In genomic region chr3:118948146-118948545, GRCh38 we compare ENCODE assay signal across 26 cellular contexts.
"Had no signal": no experiment of that assay in that cellular context is flagged by ENCODE, and none has a peak within 500 bp of the region (broad histone marks: within the 10 kb centered on the region; RNA-seq: fewer than 3 reads in every experiment).

No MANE protein-coding gene starts in this region.

- H3K27me3 ChIP-seq: breast epithelium, left lung, transverse colon, uterus had no signal

- H3K4me1 Mint-ChIP-seq: stimulated activated naive B cell treated with anti-CD40 and anti-IgM and Interleukin-4, amounts not matched to agents 10 μg/mL and 1 μg/mL and 100 μg/mL, for 72 hours had no signal

- DNase-seq: activated CD4-positive, alpha-beta T cell treated with anti-CD3 and anti-CD28 coated beads, Interleukin-2, amount 10 ng/mL, durations not matched to agents 7 days and 5 days; activated CD4-positive, CD25-positive, alpha-beta regulatory T cell treated with anti-CD3 and anti-CD28 coated beads, Interleukin-2, amount 50 U/mL, for 72 hours; activated naive CD4-positive, alpha-beta T cell treated with Interleukin-2 at 50 U/mL for 16 hours; activated T-cell treated with anti-CD3 and anti-CD28 coated beads, Interleukin-2, amount 50 U/mL, for 24 hours; amniotic stem cell; effector memory CD4-positive, alpha-beta T cell; hippocampal formation; kidney glomerular epithelial cell; left lung; retina; stimulated activated CD4-positive, alpha-beta T cell treated with anti-CD3 and anti-CD28 coated beads, Interleukin-2, amount 100 ng/mL, for 48 hours; stimulated activated CD8-positive, alpha-beta memory T cell treated with anti-CD3 and anti-CD28 coated beads, Interleukin-4, amount 100 ng/mL, for 48 hours; stimulated activated naive B cell treated with anti-CD40 and anti-IgM and Interleukin-4, amounts not matched to agents 10 μg/mL and 1 μg/mL and 100 μg/mL, for 72 hours; T1000; transverse colon; uterus; WERI-Rb-1 had no signal

- H3K36me3 Mint-ChIP-seq: natural killer cell treated with Interleukin-12 subunit alpha and Interleukin-12 subunit beta and Interleukin-15 and Interleukin-18, amount 100 ng/mL, for 72 hours; stimulated activated naive B cell treated with anti-CD40 and anti-IgM and Interleukin-4, amounts not matched to agents 10 μg/mL and 1 μg/mL and 100 μg/mL, for 72 hours had no signal

- H3K9me3 Mint-ChIP-seq: activated T-cell treated with anti-CD3 and anti-CD28 coated beads, Interleukin-2, amount 50 U/mL, for 24 hours; central memory CD8-positive, alpha-beta T cell; stimulated activated naive B cell treated with anti-CD40 and anti-IgM and Interleukin-4, amounts not matched to agents 10 μg/mL and 1 μg/mL and 100 μg/mL, for 72 hours had no signal

- H3K4me3 Mint-ChIP-seq: activated CD4-positive, alpha-beta T cell treated with anti-CD3 and anti-CD28 coated beads, Interleukin-2, amount 10 ng/mL, durations not matched to agents 7 days and 5 days; activated T-cell treated with anti-CD3 and anti-CD28 coated beads, Interleukin-2, amount 50 U/mL, for 24 hours; central memory CD8-positive, alpha-beta T cell; natural killer cell treated with Interleukin-12 subunit alpha and Interleukin-12 subunit beta and Interleukin-15 and Interleukin-18, amount 100 ng/mL, for 72 hours; stimulated activated naive B cell treated with anti-CD40 and anti-IgM and Interleukin-4, amounts not matched to agents 10 μg/mL and 1 μg/mL and 100 μg/mL, for 72 hours had no signal

- H3K36me3 ChIP-seq: breast epithelium, left lung, transverse colon, uterus, WERI-Rb-1 had no signal

- ATAC-seq: esophagus mucosa; left lung; natural killer cell treated with Interleukin-12 subunit alpha and Interleukin-12 subunit beta and Interleukin-15 and Interleukin-18, amount 100 ng/mL, for 72 hours; stimulated activated naive B cell treated with anti-CD40 and anti-IgM and Interleukin-4, amounts not matched to agents 10 μg/mL and 1 μg/mL and 100 μg/mL, for 72 hours had no signal

- H3K27ac ChIP-seq: breast epithelium, left lung, transverse colon, uterus, WERI-Rb-1 had no signal

- H3K27ac Mint-ChIP-seq: activated T-cell treated with anti-CD3 and anti-CD28 coated beads, Interleukin-2, amount 50 U/mL, for 24 hours; natural killer cell treated with Interleukin-12 subunit alpha and Interleukin-12 subunit beta and Interleukin-15 and Interleukin-18, amount 100 ng/mL, for 72 hours; progenitor cell of endocrine pancreas; stimulated activated naive B cell treated with anti-CD40 and anti-IgM and Interleukin-4, amounts not matched to agents 10 μg/mL and 1 μg/mL and 100 μg/mL, for 72 hours had no signal

- FAIRE-seq: colon, endothelial cell of umbilical vein, frontal cortex had no signal

- H3K4me1 ChIP-seq: breast epithelium, left lung, transverse colon, uterus had no signal

- H3K9me3 ChIP-seq: breast epithelium, left lung, transverse colon, uterus had no signal

- H3K4me3 ChIP-seq: breast epithelium, left lung, lung, transverse colon, uterus had no signal

- H3K27me3 Mint-ChIP-seq: activated CD4-positive, alpha-beta T cell treated with anti-CD3 and anti-CD28 coated beads, Interleukin-2, amount 10 ng/mL, durations not matched to agents 7 days and 5 days; activated T-cell treated with anti-CD3 and anti-CD28 coated beads, Interleukin-2, amount 50 U/mL, for 24 hours; progenitor cell of endocrine pancreas; stimulated activated naive B cell treated with anti-CD40 and anti-IgM and Interleukin-4, amounts not matched to agents 10 μg/mL and 1 μg/mL and 100 μg/mL, for 72 hours had no signal
